Comparison of ENCODE assay signal across 16 cellular contexts in the genomic region with DNA sequence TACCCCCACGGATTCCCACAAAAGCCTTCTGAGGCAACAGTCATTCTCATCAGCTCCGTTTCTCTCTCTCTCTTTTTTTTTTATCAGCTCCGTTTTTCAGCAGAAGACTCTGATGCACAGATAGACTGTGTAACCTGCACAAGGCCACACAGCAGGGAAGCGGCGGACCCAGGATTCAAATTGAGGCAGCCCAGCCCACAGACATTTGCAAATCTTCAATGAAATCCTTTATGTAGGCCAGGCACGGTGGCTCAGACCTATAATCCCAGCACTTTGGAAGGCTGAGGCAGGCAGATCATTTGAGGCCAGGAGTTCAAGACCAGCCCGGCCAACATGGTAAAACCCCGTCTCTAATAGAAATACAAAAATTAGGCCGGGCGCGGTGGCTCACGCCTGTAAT. TPM values are rescaled to one million over a fixed set of nuclear protein-coding genes. Genes with fewer than 3 reads are reported as not detected.
DNase-seq lines count a peak whose midpoint lies in the region; ATAC-seq, FAIRE-seq and TF ChIP-seq lines count a peak whose summit lies in the region.
"Had no signal": no experiment of that assay in that cellular context is flagged by ENCODE, and none has a peak within 500 bp of the region (broad histone marks: within the 10 kb centered on the region; RNA-seq: fewer than 3 reads in every experiment).

No MANE protein-coding gene starts in this region.

- H3K9me3 ChIP-seq in HepG2 (ENCODE audit: low read length) (no peaks in the 10 kb centered on the region), right lobe of liver (no peaks in the 10 kb centered on the region), trophoblast cell (ENCODE audit: insufficient read depth, low read depth, low read length) (no peaks in the 10 kb centered on the region)
- H3K9me3 ChIP-seq: BLaER1 had no signal

- no peak for DNase-seq in activated CD8-positive, alpha-beta T cell treated with anti-CD3 and anti-CD28 coated beads, Interleukin-2, amount 10 ng/mL, durations not matched to agents 7 days and 5 days
- DNase-seq in activated CD8-positive, alpha-beta T cell treated with anti-CD3 and anti-CD28 coated beads for 36 hours, result no peak
- DNase-seq in HepG2 (ENCODE audit: low spot score) (no peak), right lobe of liver (no peak), trophoblast cell (no peak)
- no peak for DNase-seq in activated CD4-positive, alpha-beta T cell treated with anti-CD3 and anti-CD28 coated beads for 4 hours
- DNase-seq: 8988T, AML-193, DMS79, H7 had no signal

- no peak overlapping the region for H4K12ac ChIP-seq in trophoblast cell (ENCODE audit: low read depth, low read length)

- BruUV-seq in HepG2 (replicated peaks; lab: Mats Ljungman, UMichigan), result no TSS peak

- H3K27ac ChIP-seq in HepG2 (ENCODE audit: extremely low read length, insufficient read depth, low read length) (no peak overlapping the region), right lobe of liver (no peak overlapping the region), trophoblast cell (ENCODE audit: low read depth, low read length) (no peak overlapping the region)
- H3K27ac ChIP-seq: BLaER1 had no signal

- peak overlapping the region; percentile 37 for H3K14ac ChIP-seq in trophoblast cell (ENCODE audit: low read length)

- peaks cover 53% of the 10 kb centered on the region for H3K79me1 ChIP-seq in trophoblast cell (ENCODE audit: low read length)

- H3K4ac ChIP-seq in trophoblast cell (ENCODE audit: low read depth, low read length), result no peak overlapping the region

- no peak for FAIRE-seq in HepG2 (lab: Jason Lieb, UNC)
- FAIRE-seq: GM12878 had no signal

- H3K4me1 ChIP-seq in HepG2 (ENCODE audit: insufficient read depth, low read length) (peaks cover 54% of the 10 kb centered on the region), right lobe of liver (no peaks in the 10 kb centered on the region), trophoblast cell (ENCODE audit: control insufficient read depth in 1 of 2, insufficient read depth in 2 of 2, low read length in 2 of 2) (peaks cover 41 to 53% of the 10 kb centered on the region in 2 experiments)

- H3K36me3 ChIP-seq in HepG2 (replicated peaks in 1 of 2; ENCODE audit: control insufficient read depth in 1 of 2, insufficient read depth in 2 of 2, low read length in 2 of 2), result no peaks in the 10 kb centered on the region
- no peaks in the 10 kb centered on the region for H3K36me3 ChIP-seq in right lobe of liver
- no peaks in the 10 kb centered on the region for H3K36me3 ChIP-seq in trophoblast cell (ENCODE audit: control insufficient read depth in 1 of 2, insufficient read depth in 2 of 2, low read length in 2 of 2)
- H3K36me3 ChIP-seq: BLaER1 had no signal

- 80% methylated on average over 12 of the region's 12 CpGs for WGBS in HepG2 (ENCODE audit: low lambda C conversion rate)
- 85% methylated on average over 9 of the region's 12 CpGs for WGBS in right lobe of liver (ENCODE audit: insufficient coverage, low coverage, low lambda C conversion rate, missing lambda C conversion rate)
- no CpG with 5 or more reads among the region's 12 CpGs for WGBS in trophoblast cell (ENCODE audit: extremely low coverage, insufficient coverage, insufficient read length)

- peaks cover 35% of the 10 kb centered on the region for H3K4me1 Mint-ChIP-seq in activated CD8-positive, alpha-beta T cell treated with anti-CD3 and anti-CD28 coated beads, Interleukin-2, amount 10 ng/mL, durations not matched to agents 7 days and 5 days (ENCODE audit: low read depth)
- H3K4me1 Mint-ChIP-seq in activated CD8-positive, alpha-beta T cell treated with anti-CD3 and anti-CD28 coated beads for 36 hours (ENCODE audit: low read depth), result peaks cover 28% of the 10 kb centered on the region

- no peaks in the 10 kb centered on the region for H3K9me3 Mint-ChIP-seq in activated CD8-positive, alpha-beta T cell treated with anti-CD3 and anti-CD28 coated beads, Interleukin-2, amount 10 ng/mL, durations not matched to agents 7 days and 5 days (ENCODE audit: insufficient read depth)
- no peaks in the 10 kb centered on the region for H3K9me3 Mint-ChIP-seq in activated CD8-positive, alpha-beta T cell treated with anti-CD3 and anti-CD28 coated beads for 36 hours
- H3K9me3 Mint-ChIP-seq: GM23338 had no signal

- peaks cover 3% of the 10 kb centered on the region for H3K27me3 Mint-ChIP-seq in activated CD8-positive, alpha-beta T cell treated with anti-CD3 and anti-CD28 coated beads, Interleukin-2, amount 10 ng/mL, durations not matched to agents 7 days and 5 days (ENCODE audit: low read depth)
- H3K27me3 Mint-ChIP-seq in activated CD8-positive, alpha-beta T cell treated with anti-CD3 and anti-CD28 coated beads for 36 hours, result peaks cover 7% of the 10 kb centered on the region

- H3K4me3 ChIP-seq in HepG2 (replicated peaks in 1 of 3; ENCODE audit: insufficient read depth in 1 of 3, low read depth in 2 of 3, low read length in 3 of 3), result no peak overlapping the region
- no peak overlapping the region for H3K4me3 ChIP-seq in right lobe of liver
- H3K4me3 ChIP-seq in trophoblast cell (ENCODE audit: low read depth, low read length), result no peak overlapping the region
- H3K4me3 ChIP-seq: BLaER1, GM12878, GM23338 had no signal

- H3K27me3 ChIP-seq in HepG2 (ENCODE audit: control insufficient read depth in 1 of 2, insufficient read depth in 2 of 2, low read length in 2 of 2) (peaks cover 6 to 28% of the 10 kb centered on the region in 2 experiments; a peak in 4 of 5 replicates), right lobe of liver (no peaks in the 10 kb centered on the region), trophoblast cell (ENCODE audit: insufficient read depth, low read length) (no peaks in the 10 kb centered on the region)
- H3K27me3 ChIP-seq: BLaER1 had no signal

- H3K4me2 ChIP-seq in HepG2 (ENCODE audit: low read depth, low read length) (no peak overlapping the region), trophoblast cell (ENCODE audit: low read length) (no peak overlapping the region)
- H3K4me2 ChIP-seq: BLaER1, GM23338 had no signal

- H3K9ac ChIP-seq in HepG2 (ENCODE audit: insufficient read depth, low read depth, low read length), result no peak overlapping the region
- no peak overlapping the region for H3K9ac ChIP-seq in trophoblast cell (ENCODE audit: low read length)
- H3K9ac ChIP-seq: BLaER1 had no signal

- CTCF ChIA-PET in activated CD8-positive, alpha-beta T cell treated with anti-CD3 and anti-CD28 coated beads, Interleukin-2, amount 10 ng/mL, durations not matched to agents 7 days and 5 days (lab: Charles Lee), result interaction anchor here (3.5 kb wide), 1 partner anchor 87 kb away, joined by 18 read pairs; no protein-coding TSS in a partner anchor
- CTCF ChIA-PET in activated CD8-positive, alpha-beta T cell treated with anti-CD3 and anti-CD28 coated beads for 36 hours (lab: Charles Lee), result interaction anchor here (2.5 kb wide), 1 partner anchor 9 kb away, joined by 9 read pairs; no protein-coding TSS in a partner anchor
- CTCF ChIA-PET in HepG2 (lab: Yijun Ruan, JAX; ENCODE audit: low intra/inter-chr PET ratio, low total read pairs), result no interaction called here

- H2BK5ac ChIP-seq in trophoblast cell (ENCODE audit: low read depth, low read length, poor library complexity), result peak overlapping the region; percentile 26

- peak overlapping the region; percentile 25 for H3K27ac Mint-ChIP-seq in activated CD8-positive, alpha-beta T cell treated with anti-CD3 and anti-CD28 coated beads, Interleukin-2, amount 10 ng/mL, durations not matched to agents 7 days and 5 days
- H3K27ac Mint-ChIP-seq in activated CD8-positive, alpha-beta T cell treated with anti-CD3 and anti-CD28 coated beads for 36 hours, result no peak overlapping the region
- H3K27ac Mint-ChIP-seq: GM23338 had no signal

- in situ Hi-C loops in HepG2 (cut with HindIII; ENCODE audit: extremely low pct_ligation_motif_present, low pct_unique_long_range_greater_than_20kb), result no loop called here

- H3K79me2 ChIP-seq in HepG2 (ENCODE audit: insufficient read depth, low read length) (no peaks in the 10 kb centered on the region), trophoblast cell (ENCODE audit: control insufficient read depth, insufficient read depth, low read length, poor library complexity) (peaks cover 5% of the 10 kb centered on the region)

- TF ChIP-seq POLR2A in HepG2 (IDR thresholded peaks at IDR 0.05; ENCODE audit: insufficient read depth in 1 of 2, low read depth in 2 of 2, low read length in 2 of 2), result no peak
- no peak for TF ChIP-seq POLR2A in right lobe of liver (IDR thresholded peaks at IDR 0.05)

- H4K8ac ChIP-seq in trophoblast cell (ENCODE audit: low read depth, low read length), result no peak overlapping the region

- H4K91ac ChIP-seq in trophoblast cell (ENCODE audit: low read depth, low read length), result peak overlapping the region; percentile 58

- H2AK5ac ChIP-seq in trophoblast cell (ENCODE audit: low read length), result peak overlapping the region; percentile 22

- H4K20me1 ChIP-seq in HepG2 (ENCODE audit: insufficient read depth, low read length), result no peaks in the 10 kb centered on the region
- H4K20me1 ChIP-seq: BLaER1 had no signal

- TF ChIP-seq EP300 in HepG2 (IDR thresholded peaks at IDR 0.05; ENCODE audit: low read depth in 2 of 2, low read length in 2 of 2) (no peak), HepG2 (CRISPR knock-in tag; IDR thresholded peaks at IDR 0.05; ENCODE audit: borderline replicate concordance) (no peak)

- no peak overlapping the region for H3K23ac ChIP-seq in trophoblast cell (ENCODE audit: low read length)

- no peak for TF ChIP-seq RAD21 in HepG2 (CRISPR knock-in tag; IDR thresholded peaks at IDR 0.05)

- H3K18ac ChIP-seq in trophoblast cell (ENCODE audit: low read length), result no peak overlapping the region

- no peaks in the 10 kb centered on the region for H3K36me3 Mint-ChIP-seq in activated CD8-positive, alpha-beta T cell treated with anti-CD3 and anti-CD28 coated beads, Interleukin-2, amount 10 ng/mL, durations not matched to agents 7 days and 5 days (ENCODE audit: low read depth)
- no peaks in the 10 kb centered on the region for H3K36me3 Mint-ChIP-seq in activated CD8-positive, alpha-beta T cell treated with anti-CD3 and anti-CD28 coated beads for 36 hours (ENCODE audit: low read depth)

- no peak for ATAC-seq in activated CD8-positive, alpha-beta T cell treated with anti-CD3 and anti-CD28 coated beads, Interleukin-2, amount 10 ng/mL, durations not matched to agents 7 days and 5 days
- no peak for ATAC-seq in activated CD8-positive, alpha-beta T cell treated with anti-CD3 and anti-CD28 coated beads for 36 hours
- no peak for ATAC-seq in HepG2
- ATAC-seq in right lobe of liver, result no peak
- ATAC-seq in GM21825 (IDR thresholded peaks at IDR 0.05; ENCODE audit: unreplicated experiment), result no peak
- ATAC-seq in GM18502 (IDR thresholded peaks at IDR 0.05; ENCODE audit: poor library complexity, unreplicated experiment), result no peak
- ATAC-seq: GM12878, GM23338 had no signal

- H2AFZ ChIP-seq in HepG2 (ENCODE audit: low read length) (no peak overlapping the region), trophoblast cell (ENCODE audit: insufficient read depth, low read length, poor library complexity) (no peak overlapping the region)

- intact Hi-C loops in activated CD8-positive, alpha-beta T cell treated with anti-CD3 and anti-CD28 coated beads for 36 hours (cut with micrococcal nuclease), result no loop called here
- intact Hi-C loops in HepG2 (cut with micrococcal nuclease; ENCODE audit: unreplicated experiment) (no loop called here), right lobe of liver (cut with DNase I) (no loop called here)

- H2BK12ac ChIP-seq in trophoblast cell (ENCODE audit: low read length), result peak overlapping the region; percentile 46

- POLR2A ChIA-PET in activated CD8-positive, alpha-beta T cell treated with anti-CD3 and anti-CD28 coated beads, Interleukin-2, amount 10 ng/mL, durations not matched to agents 7 days and 5 days (lab: Charles Lee), result no interaction called here
- POLR2A ChIA-PET in activated CD8-positive, alpha-beta T cell treated with anti-CD3 and anti-CD28 coated beads for 36 hours (lab: Charles Lee), result no interaction called here
- POLR2A ChIA-PET in HepG2 (lab: Yijun Ruan, JAX), result interaction anchor here (1.0 to 2.0 kb wide), 5 partner anchors 12 to 118 kb away, joined by 6 to 9 read pairs (median 7); a partner anchor contains a TSS

- no peak for TF ChIP-seq CTCF in activated CD8-positive, alpha-beta T cell treated with anti-CD3 and anti-CD28 coated beads for 36 hours (IDR thresholded peaks at IDR 0.05)
- TF ChIP-seq CTCF in HepG2 (CRISPR knock-in tag; IDR thresholded peaks at IDR 0.05), result no peak
- TF ChIP-seq CTCF in right lobe of liver (IDR thresholded peaks at IDR 0.05), result no peak

- peak overlapping the region; percentile 26 for H2BK120ac ChIP-seq in trophoblast cell (ENCODE audit: insufficient read depth, low read length, poor library complexity)

- H3K4me3 Mint-ChIP-seq in activated CD8-positive, alpha-beta T cell treated with anti-CD3 and anti-CD28 coated beads, Interleukin-2, amount 10 ng/mL, durations not matched to agents 7 days and 5 days, result no peak overlapping the region
- no peak overlapping the region for H3K4me3 Mint-ChIP-seq in activated CD8-positive, alpha-beta T cell treated with anti-CD3 and anti-CD28 coated beads for 36 hours
- H3K4me3 Mint-ChIP-seq: GM23338 had no signal

RNA-seq across cellular contexts. Expression of a gene that starts 2.4 kb away (rescaled TPM):
- 1 to 10 TPM; 5.4 to 6.9 TPM for total RNA-seq in activated CD8-positive, alpha-beta T cell treated with anti-CD3 and anti-CD28 coated beads, Interleukin-2, amount 10 ng/mL, durations not matched to agents 7 days and 5 days
- under 1 TPM; 0.45 to 0.47 TPM for total RNA-seq in activated CD8-positive, alpha-beta T cell treated with anti-CD3 and anti-CD28 coated beads for 36 hours
- total RNA-seq in HepG2 (2016; rRNA removed; fragmentation: Illumina TruSeq; extraction: Trizol) (not detected in 2 replicates), right lobe of liver (under 1 TPM in 1 of 6 experiments, not detected in 5; 0.11 TPM)
- total RNA-seq in HepG2 (2016; cell fraction: cytosol; rRNA removed; fragmentation: Illumina TruSeq; extraction: Trizol; ENCODE audit: low read depth), result not detected in 2 replicates
- not detected in 2 replicates for total RNA-seq in HepG2 (2016; cell fraction: insoluble cytoplasmic fraction; rRNA removed; fragmentation: Illumina TruSeq; extraction: Trizol)
- total RNA-seq in HepG2 (2016; cell fraction: membrane; rRNA removed; fragmentation: Illumina TruSeq; extraction: Trizol), result not detected in 2 replicates
- not detected in 2 replicates for total RNA-seq in HepG2 (2016; cell fraction: nucleus; rRNA removed; fragmentation: Illumina TruSeq; extraction: Trizol)
- not detected in 2 replicates for polyA plus RNA-seq in HepG2 (2011; rRNA removed)
- polyA plus RNA-seq in HepG2 (2011; cell fraction: cytosol; rRNA removed), result not detected in 2 replicates
- not detected in 2 replicates for polyA plus RNA-seq in HepG2 (2011; cell fraction: nucleus; rRNA removed)
- not detected in 2 replicates for polyA plus RNA-seq in HepG2 (2012)
- polyA plus RNA-seq in HepG2 (2016; cell fraction: cytosol; fragmentation: Illumina TruSeq; extraction: Trizol; ENCODE audit: low read depth), result not detected in 2 replicates
- polyA plus RNA-seq in HepG2 (2016; cell fraction: insoluble cytoplasmic fraction; fragmentation: Illumina TruSeq; extraction: Trizol; ENCODE audit: low read depth), result not detected in 2 replicates
- not detected in 2 replicates for polyA plus RNA-seq in HepG2 (2016; cell fraction: membrane; fragmentation: Illumina TruSeq; extraction: Trizol; ENCODE audit: low read depth)
- polyA plus RNA-seq in HepG2 (2016; cell fraction: nucleus; fragmentation: Illumina TruSeq; extraction: Trizol; ENCODE audit: insufficient read depth, low read depth), result not detected in 2 replicates
- 2.2 TPM in 1 of 2 replicates, not detected in the other for polyA minus RNA-seq in HepG2 (2011; rRNA and poly(A)+ RNA removed; ENCODE audit: low replicate concordance)
- polyA minus RNA-seq in HepG2 (2011; cell fraction: cytosol; rRNA and poly(A)+ RNA removed), result not detected in 2 replicates
- not detected in 2 replicates for polyA minus RNA-seq in HepG2 (2011; cell fraction: nucleus; rRNA and poly(A)+ RNA removed)
- 7.3 and 9.2 TPM in 2 replicates for polyA plus RNA-seq in trophoblast cell (2013)
- total RNA-seq: GM23338, H7, HT-29 had no signal
- polyA plus RNA-seq: GM23338 had no signal
